ENCODE assay signal across 1 cellular context in genomic region chr1:156126701-156127534, GRCh38.
A peak's percentile ranks its signal among the peaks of the same experiment; 100 is the strongest.
TF ChIP-seq lines count a peak whose summit lies in the region.

No MANE protein-coding gene starts in this region.

TF ChIP-seq in K562, 482 proteins besides CTCF, POLR2A, EP300 and RAD21 (continued from another document and continues in another):
- TF ChIP-seq PKNOX1 (IDR thresholded peaks at IDR 0.05) (no peak), FOXK2 (conservative IDR thresholded peaks at IDR 0.05 in 1 of 2, IDR thresholded peaks at IDR 0.05 in 1 of 2; ENCODE audit: low read depth in 2 of 2) (no peak), RFX1 (IDR thresholded peaks at IDR 0.05) (no peak), RBM17 (IDR thresholded peaks at IDR 0.05; ENCODE audit: borderline replicate concordance, low read depth, low read length) (no peak), ELF1 (tag; IDR thresholded peaks at IDR 0.05) (no peak), MTA1 (IDR thresholded peaks at IDR 0.05; ENCODE audit: borderline replicate concordance) (peak; percentile 76; the same call in 1 of the 2 replicates), MYC (IDR thresholded peaks at IDR 0.05; ENCODE audit: low read depth, low read length) (0 out of 2 replicates have a peak, but pooled peaks have one; percentile 48), MYC (CRISPR knock-in tag; IDR thresholded peaks at IDR 0.05; ENCODE audit: borderline replicate concordance, low read depth) (no peak), IFI16 (CRISPR knock-in tag; IDR thresholded peaks at IDR 0.05) (no peak), HDGF (IDR thresholded peaks at IDR 0.05) (no peak), ZBTB8A (IDR thresholded peaks at IDR 0.05; ENCODE audit: partially characterized antibody) (no peak), ZNF740 (CRISPR knock-in tag; IDR thresholded peaks at IDR 0.05) (0 out of 2 replicates have a peak, but pooled peaks have one; percentile 53), ZNF740 (tag; IDR thresholded peaks at IDR 0.05) (no peak), BHLHE40 (IDR thresholded peaks at IDR 0.05; ENCODE audit: low read length) (peak; percentile 95), CHD4 (IDR thresholded peaks at IDR 0.05; ENCODE audit: insufficient read depth, insufficient replicate concordance, low read depth, low read length, poor library complexity, severe bottlenecking) (no peak), GTF2A2 (tag; IDR thresholded peaks at IDR 0.05) (no peak), ZNF431 (CRISPR knock-in tag; IDR thresholded peaks at IDR 0.05) (no peak), E2F8 (IDR thresholded peaks at IDR 0.05; ENCODE audit: low read depth, partially characterized antibody) (no peak), TFAP4 (CRISPR knock-in tag; IDR thresholded peaks at IDR 0.05; ENCODE audit: borderline replicate concordance) (peak; percentile 82), ZNF655 (CRISPR knock-in tag; IDR thresholded peaks at IDR 0.05) (no peak), CXXC5 (CRISPR knock-in tag; IDR thresholded peaks at IDR 0.05) (peak; percentile 39; the same call in 1 of the 2 replicates), ATF7 (IDR thresholded peaks at IDR 0.05) (peak; percentile 33; the same call in 1 of the 2 replicates), SRSF9 (IDR thresholded peaks at IDR 0.05; ENCODE audit: borderline replicate concordance, low read depth, low read length) (no peak), MEF2D (tag; conservative IDR thresholded peaks at IDR 0.05; ENCODE audit: low read depth) (0 out of 2 replicates have a peak, but pooled peaks have one; percentile 50), ZNF398 (CRISPR knock-in tag; IDR thresholded peaks at IDR 0.05) (no peak), SRF (CRISPR knock-in tag; IDR thresholded peaks at IDR 0.05) (no peak), HEY1 (CRISPR knock-in tag; IDR thresholded peaks at IDR 0.05; ENCODE audit: borderline replicate concordance) (0 out of 2 replicates have a peak, but pooled peaks have one; percentile 39), WHSC1 (IDR thresholded peaks at IDR 0.05; ENCODE audit: low read length) (no peak), CCAR2 (IDR thresholded peaks at IDR 0.05; ENCODE audit: low read depth, low read length) (no peak), ZNF318 (IDR thresholded peaks at IDR 0.05; ENCODE audit: borderline replicate concordance in 1 of 2, low read depth in 1 of 2) (peak in 1 of 2 experiments; percentile 73; a peak in 1 of 4 replicates), NKRF (IDR thresholded peaks at IDR 0.05; ENCODE audit: borderline replicate concordance) (no peak), TRIM24 (IDR thresholded peaks at IDR 0.05) (peak in 1 of 2 experiments; percentile 17; a peak in 1 of 4 replicates), TEAD1 (CRISPR knock-in tag; IDR thresholded peaks at IDR 0.05) (peak in 1 of 2 experiments; percentile 44; a peak in 1 of 4 replicates), CREB3L1 (IDR thresholded peaks at IDR 0.05; ENCODE audit: borderline replicate concordance, low read depth) (no peak), MED1 (CRISPR knock-in tag; IDR thresholded peaks at IDR 0.05; ENCODE audit: borderline replicate concordance) (no peak)
